ENCODE assay signal across 1 cellular context in genomic region chr1:25682059-25682601, GRCh38.
TF ChIP-seq lines count a peak whose summit lies in the region.

No MANE protein-coding gene starts in this region.

TF ChIP-seq in IMR-90, 13 proteins besides CTCF, POLR2A, EP300 and RAD21 (continued from another document):
- no peak for TF ChIP-seq RCOR1 (IDR thresholded peaks at IDR 0.05; ENCODE audit: insufficient replicate concordance, low read length)
- no peak for TF ChIP-seq CHD1 (IDR thresholded peaks at IDR 0.05; ENCODE audit: low read depth, low read length)
- no peak for TF ChIP-seq SMC3 (IDR thresholded peaks at IDR 0.05; ENCODE audit: low read depth, low read length)
- TF ChIP-seq RFX5 (IDR thresholded peaks at IDR 0.05; ENCODE audit: low read depth, low read length), result no peak
